ENCODE assay signal across 10 cellular contexts in the genomic region with DNA sequence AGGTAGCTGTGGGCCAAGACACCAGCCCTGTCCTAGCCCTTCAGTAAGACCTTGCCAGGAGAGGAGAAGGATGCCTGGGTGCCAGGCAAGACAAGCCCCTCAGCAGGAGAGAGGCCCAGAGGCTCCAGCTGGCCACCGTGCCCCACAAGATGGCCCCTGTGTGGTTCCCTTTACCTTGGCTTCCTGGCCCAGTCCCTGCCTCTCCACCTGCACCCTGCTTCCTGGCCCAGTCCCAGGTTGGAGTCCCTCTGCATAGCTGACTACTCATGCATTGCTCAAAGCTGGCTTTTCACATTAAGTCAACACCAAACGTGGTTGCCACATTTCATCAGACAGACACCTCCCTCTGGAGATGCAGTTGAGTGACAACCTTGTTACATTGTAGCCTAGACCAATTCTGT. TPM values are rescaled to one million over a fixed set of nuclear protein-coding genes. Genes with fewer than 3 reads are reported as not detected.
DNase-seq lines count a peak whose midpoint lies in the region; ATAC-seq and TF ChIP-seq lines count a peak whose summit lies in the region.
"Had no signal": no experiment of that assay in that cellular context is flagged by ENCODE, and none has a peak within 500 bp of the region (broad histone marks: within the 10 kb centered on the region; RNA-seq: fewer than 3 reads in every experiment).

No MANE protein-coding gene starts in this region.

- peak overlapping the region; percentile 43 to 47 (median 47) for H3K27ac Mint-ChIP-seq in CD4-positive, CD25-positive, alpha-beta regulatory T cell
- H3K27ac Mint-ChIP-seq in T-helper 2 cell treated with Interferon-gamma antibody and Interleukin-4, amounts not matched to agents 5 μg/mL and 100 μg/mL, for 36 hours = peak overlapping the region; percentile 32

- no peaks in the 10 kb centered on the region for H3K79me2 ChIP-seq in GM23248 (ENCODE audit: insufficient read depth)

- ATAC-seq in CD4-positive, CD25-positive, alpha-beta regulatory T cell (ENCODE audit: low read depth in 2 of 2) = peak in 1 of 2 donors; percentile 4
- peak; percentile 69 for ATAC-seq in left lobe of liver
- no peak for ATAC-seq in gastrocnemius medialis

- H3F3A ChIP-seq in GM23248 (ENCODE audit: insufficient read depth) = peaks cover 46% of the 10 kb centered on the region

- no peaks in the 10 kb centered on the region for H3K9me2 ChIP-seq in GM23248 (ENCODE audit: insufficient read depth)

- H3K9me3 ChIP-seq in CD4-positive, CD25-positive, alpha-beta regulatory T cell (ENCODE audit: control insufficient read depth in 2 of 2, low read length in 2 of 2) = no peaks in the 10 kb centered on the region
- no peaks in the 10 kb centered on the region for H3K9me3 ChIP-seq in GM23248 (ENCODE audit: low read depth)
- H3K9me3 ChIP-seq in gastrocnemius medialis = no peaks in the 10 kb centered on the region
- no peaks in the 10 kb centered on the region for H3K9me3 ChIP-seq in esophagus muscularis mucosa

- H3K4me2 ChIP-seq in GM23248 (ENCODE audit: unreplicated experiment) = no peak overlapping the region

- peak overlapping the region; percentile 18 for H3K27ac ChIP-seq in CD4-positive, CD25-positive, alpha-beta regulatory T cell (ENCODE audit: insufficient read depth, low read length, poor library complexity, severe bottlenecking)
- H3K27ac ChIP-seq in GM23248 (no peak overlapping the region), gastrocnemius medialis (no peak overlapping the region), esophagus muscularis mucosa (replicated peaks in 1 of 4) (no peak overlapping the region)
- H3K27ac ChIP-seq: HL-60 had no signal

- H3K27me3 ChIP-seq in CD4-positive, CD25-positive, alpha-beta regulatory T cell (ENCODE audit: control insufficient read depth, insufficient read depth, low read length) = peaks cover 3% of the 10 kb centered on the region
- H3K27me3 ChIP-seq in GM23248 (replicated peaks; ENCODE audit: insufficient read depth) (peaks cover 18% of the 10 kb centered on the region; the same call in 1 of the 2 replicates), gastrocnemius medialis (peaks cover 26 to 32% (median 30%) of the 10 kb centered on the region in 3 donors), esophagus muscularis mucosa (peaks cover 3 to 44% (median 28%) of the 10 kb centered on the region in 4 donors)

- no peaks in the 10 kb centered on the region; the same call in 1 of the 2 replicates for H4K20me1 ChIP-seq in GM23248 (ENCODE audit: insufficient read depth)

- peak overlapping the region; percentile 52 to 87 (median 62) for H3K4me3 Mint-ChIP-seq in CD4-positive, CD25-positive, alpha-beta regulatory T cell
- no peak overlapping the region for H3K4me3 Mint-ChIP-seq in T-helper 2 cell treated with Interferon-gamma antibody and Interleukin-4, amounts not matched to agents 5 μg/mL and 100 μg/mL, for 36 hours

- DNase-seq in CD4-positive, CD25-positive, alpha-beta regulatory T cell = no peak
- peak; percentile 66 for DNase-seq in GM23248
- peak; percentile 27 for DNase-seq in T-helper 2 cell treated with Interferon-gamma antibody and Interleukin-4, amounts not matched to agents 5 μg/mL and 100 μg/mL, for 36 hours (ENCODE audit: low spot score)
- peak; percentile 75 for DNase-seq in left lobe of liver (ENCODE audit: low spot score)
- DNase-seq in NCI-H526 treated with DMSO at 0.1 percent for 48 hours (lab: John Stamatoyannopoulos, UW) = no peak
- DNase-seq in gastrocnemius medialis = no peak
- no peak for DNase-seq in DMS79 treated with DMSO at 0.1 percent for 48 hours (lab: John Stamatoyannopoulos, UW)
- no peak for DNase-seq in esophagus muscularis mucosa (ENCODE audit: extremely low spot score)
- DNase-seq: NCI-H510A treated with DMSO at 0.1 percent for 48 hours had no signal

- peaks cover 20% of the 10 kb centered on the region for H3K4me1 ChIP-seq in CD4-positive, CD25-positive, alpha-beta regulatory T cell (ENCODE audit: control insufficient read depth, insufficient read depth, low read length, poor library complexity, severe bottlenecking)
- H3K4me1 ChIP-seq in GM23248 (ENCODE audit: insufficient read depth) (peaks cover 24% of the 10 kb centered on the region), gastrocnemius medialis (peaks cover 7 to 16% of the 10 kb centered on the region in 2 donors), esophagus muscularis mucosa (peaks cover 26 to 57% (median 43%) of the 10 kb centered on the region in 4 donors)

- TF ChIP-seq CTCF in gastrocnemius medialis (IDR thresholded peaks at IDR 0.05 in 4 of 5, conservative IDR thresholded peaks at IDR 0.05 in 1 of 5) (no peak), esophagus muscularis mucosa (IDR thresholded peaks at IDR 0.05) (no peak)

- H3K36me3 ChIP-seq in CD4-positive, CD25-positive, alpha-beta regulatory T cell (ENCODE audit: control insufficient read depth, insufficient read depth, low read length) = peaks cover 2% of the 10 kb centered on the region
- H3K36me3 ChIP-seq in GM23248 (ENCODE audit: low read depth) = peaks cover 3% of the 10 kb centered on the region
- peaks cover 0 to 11% of the 10 kb centered on the region in 2 donors for H3K36me3 ChIP-seq in gastrocnemius medialis
- H3K36me3 ChIP-seq in esophagus muscularis mucosa = peaks cover 10 to 27% (median 19%) of the 10 kb centered on the region in 4 donors

- in situ Hi-C loops in GM23248 (cut with MboI) (no loop called here), gastrocnemius medialis (cut with MboI; ENCODE audit: low sequenced_read_pairs in 4 of 4) (no loop called here)

- no peak overlapping the region for H3K4me3 ChIP-seq in CD4-positive, CD25-positive, alpha-beta regulatory T cell (ENCODE audit: low read depth, low read length)
- H3K4me3 ChIP-seq in GM23248 = no peak overlapping the region
- no peak overlapping the region for H3K4me3 ChIP-seq in gastrocnemius medialis
- no peak overlapping the region for H3K4me3 ChIP-seq in esophagus muscularis mucosa

- peaks cover 11% of the 10 kb centered on the region for H3K27me3 Mint-ChIP-seq in CD4-positive, CD25-positive, alpha-beta regulatory T cell
- peaks cover 8% of the 10 kb centered on the region for H3K27me3 Mint-ChIP-seq in T-helper 2 cell treated with Interferon-gamma antibody and Interleukin-4, amounts not matched to agents 5 μg/mL and 100 μg/mL, for 36 hours (ENCODE audit: low read depth)

- 61 to 63% methylated on average over 2 of the region's 2 CpGs for WGBS in GM23248 (ENCODE audit: low coverage in 1 of 2, low lambda C conversion rate in 2 of 2, missing lambda C conversion rate in 2 of 2), 2 experiments
- 75% methylated on average over 2 of the region's 2 CpGs for WGBS in esophagus muscularis mucosa

- H3K9me3 Mint-ChIP-seq in CD4-positive, CD25-positive, alpha-beta regulatory T cell = no peaks in the 10 kb centered on the region
- H3K9me3 Mint-ChIP-seq in T-helper 2 cell treated with Interferon-gamma antibody and Interleukin-4, amounts not matched to agents 5 μg/mL and 100 μg/mL, for 36 hours = no peaks in the 10 kb centered on the region

- peaks cover 0 to 26% (median 11%) of the 10 kb centered on the region in 4 donors for H3K4me1 Mint-ChIP-seq in CD4-positive, CD25-positive, alpha-beta regulatory T cell
- H3K4me1 Mint-ChIP-seq in T-helper 2 cell treated with Interferon-gamma antibody and Interleukin-4, amounts not matched to agents 5 μg/mL and 100 μg/mL, for 36 hours (ENCODE audit: low read depth) = peaks cover 9% of the 10 kb centered on the region

- intact Hi-C loops in gastrocnemius medialis (cut with DNase I; ENCODE audit: low total_unique reads) (no loop called here), esophagus muscularis mucosa (cut with DNase I) (no loop called here)

- peaks cover 9% of the 10 kb centered on the region for H3K36me3 Mint-ChIP-seq in CD4-positive, CD25-positive, alpha-beta regulatory T cell
- peaks cover 7% of the 10 kb centered on the region for H3K36me3 Mint-ChIP-seq in T-helper 2 cell treated with Interferon-gamma antibody and Interleukin-4, amounts not matched to agents 5 μg/mL and 100 μg/mL, for 36 hours (ENCODE audit: low read depth)

- no peak overlapping the region for H2AFZ ChIP-seq in GM23248

- TF ChIP-seq EP300 in esophagus muscularis mucosa (IDR thresholded peaks at IDR 0.05) = no peak

- TF ChIP-seq POLR2A in gastrocnemius medialis (IDR thresholded peaks at IDR 0.05) (no peak), esophagus muscularis mucosa (IDR thresholded peaks at IDR 0.05; ENCODE audit: low read depth) (no peak)

- no peak overlapping the region for H3K9ac ChIP-seq in GM23248

RNA-seq across cellular contexts. Expression of gene SYNGR3, which starts 4.0 kb away (rescaled TPM):
- total RNA-seq in CD4-positive, CD25-positive, alpha-beta regulatory T cell = 3.2 TPM
- polyA plus RNA-seq in CD4-positive, CD25-positive, alpha-beta regulatory T cell = 1 to 10 TPM in 2 of 4 donors, under 1 TPM in 1, not detected in 1; 0.82 to 1.8 (median 1.1) TPM
- 0.22 and 0.76 TPM in 2 replicates for total RNA-seq in GM23248 (2014; rRNA removed; shearing (Covaris generic))
- polyA plus RNA-seq in GM23248 (2016; fragmentation: Nextera tagmentation; extraction: Ambion mirVana) = 0.72 and 1.3 TPM in 2 replicates
- 0.30 TPM for total RNA-seq in left lobe of liver
- total RNA-seq in gastrocnemius medialis = 1 to 10 TPM in 1 of 4 donors, not detected in 3; 2.3 TPM
- 1 to 10 TPM; 2.1 to 5.6 (median 3.3) TPM for total RNA-seq in esophagus muscularis mucosa

RNA-seq across cellular contexts. Expression of gene GFER, which starts 9.7 kb away (rescaled TPM):
- 18.4 TPM for total RNA-seq in CD4-positive, CD25-positive, alpha-beta regulatory T cell
- polyA plus RNA-seq in CD4-positive, CD25-positive, alpha-beta regulatory T cell = 10 to 100 TPM; 30.5 to 45.5 (median 36.5) TPM
- total RNA-seq in GM23248 (2014; rRNA removed; shearing (Covaris generic)) = 16.4 and 26.4 TPM in 2 replicates
- polyA plus RNA-seq in GM23248 (2016; fragmentation: Nextera tagmentation; extraction: Ambion mirVana) = 31.0 and 31.6 TPM in 2 replicates
- total RNA-seq in left lobe of liver (20.3 TPM), gastrocnemius medialis (10 to 100 TPM; 16.3 to 27.0 (median 20.1) TPM), esophagus muscularis mucosa (10 to 100 TPM; 14.1 to 38.5 (median 23.7) TPM)

RNA-seq across cellular contexts. Expression of gene NOXO1, which starts 12.5 kb away (rescaled TPM):
- total RNA-seq in CD4-positive, CD25-positive, alpha-beta regulatory T cell = 0.47 TPM
- under 1 TPM in 2 of 4 donors, not detected in 2; 0.16 to 0.35 TPM for polyA plus RNA-seq in CD4-positive, CD25-positive, alpha-beta regulatory T cell
- not detected in 2 replicates for total RNA-seq in GM23248 (2014; rRNA removed; shearing (Covaris generic))
- polyA plus RNA-seq in GM23248 (2016; fragmentation: Nextera tagmentation; extraction: Ambion mirVana) = 0.23 TPM in 1 of 2 replicates, not detected in the other
- total RNA-seq in left lobe of liver (1.7 TPM), gastrocnemius medialis (under 1 TPM in 2 of 4 donors, not detected in 2; 0.33 to 0.46 TPM), esophagus muscularis mucosa (under 1 TPM in 1 of 4 donors, not detected in 3; 0.52 TPM)

RNA-seq across cellular contexts. Expression of gene ZNF598, which starts 15.9 kb away (rescaled TPM):
- total RNA-seq in CD4-positive, CD25-positive, alpha-beta regulatory T cell = 48.2 TPM
- 1 to 10 TPM; 1.8 to 3.1 (median 2.9) TPM for polyA plus RNA-seq in CD4-positive, CD25-positive, alpha-beta regulatory T cell
- total RNA-seq in GM23248 (2014; rRNA removed; shearing (Covaris generic)) = 21.2 and 23.4 TPM in 2 replicates
- polyA plus RNA-seq in GM23248 (2016; fragmentation: Nextera tagmentation; extraction: Ambion mirVana) = 12.2 and 14.1 TPM in 2 replicates
- 29.9 TPM for total RNA-seq in left lobe of liver
- total RNA-seq in gastrocnemius medialis = 10 to 100 TPM; 57.0 to 92.2 (median 75.4) TPM
- 10 to 100 TPM; 23.3 to 46.5 (median 34.9) TPM for total RNA-seq in esophagus muscularis mucosa

RNA-seq across cellular contexts. Expression of gene TBL3, which starts 21.9 kb away (rescaled TPM):
- 25.3 TPM for total RNA-seq in CD4-positive, CD25-positive, alpha-beta regulatory T cell
- 10 to 100 TPM; 48.0 to 60.0 (median 53.9) TPM for polyA plus RNA-seq in CD4-positive, CD25-positive, alpha-beta regulatory T cell
- 43.7 and 68.5 TPM in 2 replicates for total RNA-seq in GM23248 (2014; rRNA removed; shearing (Covaris generic))
- 46.8 and 52.0 TPM in 2 replicates for polyA plus RNA-seq in GM23248 (2016; fragmentation: Nextera tagmentation; extraction: Ambion mirVana)
- total RNA-seq in left lobe of liver = 18.6 TPM
- total RNA-seq in gastrocnemius medialis = 10 to 100 TPM; 48.2 to 79.5 (median 71.4) TPM
- 10 to 100 TPM; 27.0 to 42.9 (median 36.9) TPM for total RNA-seq in esophagus muscularis mucosa

Comparison
In these comparisons a context has a peak if more than half of its experiments do, and no peak if none do; other contexts are left out.
1. DNase-seq: peak in GM23248 (single experiment), T-helper 2 cell treated with Interferon-gamma antibody and Interleukin-4, amounts not matched to agents 5 μg/mL and 100 μg/mL, for 36 hours (single experiment) and left lobe of liver (single experiment); none in CD4-positive, CD25-positive, alpha-beta regulatory T cell (0 of 3), NCI-H526 treated with DMSO at 0.1 percent for 48 hours (single experiment), gastrocnemius medialis (0 of 2), DMS79 treated with DMSO at 0.1 percent for 48 hours (single experiment) and esophagus muscularis mucosa (single experiment).